Comparison of ENCODE assay signal across 9 cellular contexts in the genomic region with DNA sequence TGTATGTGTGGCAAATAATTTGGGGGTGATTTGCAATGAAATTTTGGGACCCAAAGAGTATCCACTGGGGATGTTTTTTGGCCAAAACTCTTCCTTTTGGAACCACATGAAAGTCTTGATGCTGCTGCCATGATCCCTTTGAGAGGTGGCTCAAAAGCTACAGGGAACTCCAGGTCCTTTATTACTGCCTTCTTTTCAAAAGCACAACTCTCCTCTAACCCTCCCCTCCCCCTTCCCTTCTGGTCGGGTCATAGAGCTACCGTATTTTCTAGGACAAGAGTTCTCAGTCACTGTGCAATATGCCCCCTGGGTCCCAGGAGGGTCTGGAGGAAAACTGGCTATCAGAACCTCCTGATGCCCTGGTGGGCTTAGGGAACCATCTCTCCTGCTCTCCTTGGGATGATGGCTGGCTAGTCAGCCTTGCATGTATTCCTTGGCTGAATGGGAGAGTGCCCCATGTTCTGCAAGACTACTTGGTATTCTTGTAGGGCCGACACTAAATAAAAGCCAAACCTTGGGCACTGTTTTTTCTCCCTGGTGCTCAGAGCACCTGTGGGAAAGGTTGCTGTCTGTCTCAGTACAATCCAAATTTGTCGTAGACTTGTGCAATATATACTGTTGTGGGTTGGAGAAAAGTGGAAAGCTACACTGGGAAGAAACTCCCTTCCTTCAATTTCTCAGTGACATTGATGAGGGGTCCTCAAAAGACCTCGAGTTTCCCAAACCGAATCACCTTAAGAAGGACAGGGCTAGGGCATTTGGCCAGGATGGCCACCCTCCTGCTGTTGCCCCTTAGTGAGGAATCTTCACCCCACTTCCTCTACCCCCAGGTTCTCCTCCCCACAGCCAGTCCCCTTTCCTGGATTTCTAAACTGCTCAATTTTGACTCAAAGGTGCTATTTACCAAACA. TPM values are rescaled to one million over a fixed set of nuclear protein-coding genes. Genes with fewer than 3 reads are reported as not detected.
A peak's percentile ranks its signal among the peaks of the same experiment; 100 is the strongest.
DNase-seq lines count a peak whose midpoint lies in the region; TF ChIP-seq lines count a peak whose summit lies in the region.
"Had no signal": no experiment of that assay in that cellular context is flagged by ENCODE, and none has a peak within 500 bp of the region (broad histone marks: within the 10 kb centered on the region; RNA-seq: fewer than 3 reads in every experiment).

No MANE protein-coding gene starts in this region.

- H3K4me3 ChIP-seq in A673 (ENCODE audit: low read depth, low read length, poor library complexity, severe bottlenecking) (peak overlapping the region; percentile 13), HUES64 (ENCODE audit: low read length) (peak overlapping the region; percentile 25), mammary epithelial cell (replicated peaks in 1 of 3; ENCODE audit: insufficient read depth in 1 of 3, low read depth in 2 of 3, low read length in 3 of 3) (peak overlapping the region; percentile 86 to 94 (median 93)), muscle layer of duodenum (ENCODE audit: low read depth in 1 of 2, low read length in 2 of 2) (peak overlapping the region; percentile 90 to 98)

- H2AFZ ChIP-seq in mammary epithelial cell (ENCODE audit: low read depth, low read length), result no peak overlapping the region

- no peak for TF ChIP-seq CTCF in A673 (conservative IDR thresholded peaks at IDR 0.05; ENCODE audit: low read depth, low read length)
- TF ChIP-seq CTCF in mammary epithelial cell (conservative IDR thresholded peaks at IDR 0.05 in 1 of 2, IDR thresholded peaks at IDR 0.05 in 1 of 2; ENCODE audit: extremely low read depth in 1 of 2, insufficient read depth in 1 of 2, low read depth in 1 of 2, low read length in 2 of 2), result no peak

- H3K9me3 ChIP-seq in A673 (ENCODE audit: low read depth, low read length, poor library complexity, severe bottlenecking) (no peaks in the 10 kb centered on the region), HUES64 (ENCODE audit: insufficient read depth, low read depth, low read length) (no peaks in the 10 kb centered on the region), mammary epithelial cell (replicated peaks; ENCODE audit: insufficient read depth, low read length) (no peaks in the 10 kb centered on the region), muscle layer of duodenum (ENCODE audit: control insufficient read depth in 1 of 2, low read length in 2 of 2) (no peaks in the 10 kb centered on the region)

- H3K27me3 ChIP-seq in A673 (replicated peaks; ENCODE audit: insufficient read depth, low read depth, low read length, poor library complexity), result no peaks in the 10 kb centered on the region
- H3K27me3 ChIP-seq in HUES64 (ENCODE audit: insufficient read depth, low read length), result peaks cover 91% of the 10 kb centered on the region
- no peaks in the 10 kb centered on the region for H3K27me3 ChIP-seq in mammary epithelial cell (ENCODE audit: insufficient read depth, low read length)
- no peaks in the 10 kb centered on the region for H3K27me3 ChIP-seq in muscle layer of duodenum (ENCODE audit: low read depth, low read length)

- 39% methylated on average over 6 of the region's 6 CpGs for WGBS in HUES64
- WGBS in mammary epithelial cell (ENCODE audit: low coverage, missing lambda C conversion rate), result 70% methylated on average over 6 of the region's 6 CpGs

- dilution Hi-C loops in mammary epithelial cell (cut with HindIII; ENCODE audit: low sequenced_read_pairs), result no loop called here

- H3K4me2 ChIP-seq in mammary epithelial cell (ENCODE audit: insufficient read depth, low read depth, low read length), result peak overlapping the region; percentile 99

- H3K4me1 ChIP-seq in A673 (ENCODE audit: insufficient read depth, low read length, poor library complexity, severe bottlenecking) (peaks cover 18% of the 10 kb centered on the region), HUES64 (ENCODE audit: insufficient read depth, low read length) (peaks cover 27% of the 10 kb centered on the region), mammary epithelial cell (ENCODE audit: insufficient read depth, low read length) (peaks cover 34% of the 10 kb centered on the region), muscle layer of duodenum (ENCODE audit: control insufficient read depth in 1 of 2, insufficient read depth in 2 of 2, low read length in 2 of 2) (peaks cover 13 to 27% of the 10 kb centered on the region in 2 donors)

- DNase-seq in A673 (ENCODE audit: low spot score), result no peak
- DNase-seq in mammary epithelial cell, result no peak
- DNase-seq in DMS53 (lab: John Stamatoyannopoulos, UW), result no peak
- DNase-seq in NCI-H446 (lab: John Stamatoyannopoulos, UW), result no peak
- no peak for DNase-seq in NOMO-1 treated with DMSO at 0.1 percent for 48 hours (lab: John Stamatoyannopoulos, UW; ENCODE audit: unreplicated experiment)
- DNase-seq in G401 (ENCODE audit: low spot score), result no peak

- H3K36me3 ChIP-seq in A673 (ENCODE audit: insufficient read depth, low read length, poor library complexity, severe bottlenecking) (no peaks in the 10 kb centered on the region), HUES64 (ENCODE audit: insufficient read depth, low read length) (no peaks in the 10 kb centered on the region), mammary epithelial cell (ENCODE audit: insufficient read depth, low read length) (peaks cover 13% of the 10 kb centered on the region), muscle layer of duodenum (ENCODE audit: control insufficient read depth in 1 of 2, insufficient read depth in 2 of 2, low read length in 2 of 2) (peaks cover 17 to 20% of the 10 kb centered on the region in 2 donors)

- H4K20me1 ChIP-seq in mammary epithelial cell (ENCODE audit: insufficient read depth, low read length), result no peaks in the 10 kb centered on the region

- POLR2A ChIA-PET in A673 (lab: Charles Lee; ENCODE audit: low non-redundant PET), result interaction anchor here (1.2 kb wide), 1 partner anchor 14 kb away, joined by 4 read pairs; no protein-coding TSS in a partner anchor

- H3K79me2 ChIP-seq in mammary epithelial cell (ENCODE audit: insufficient read depth, low read length), result peaks cover 52% of the 10 kb centered on the region

- CTCF ChIA-PET in A673 (lab: Charles Lee), result no interaction called here
- CTCF ChIA-PET in mammary epithelial cell (lab: Charles Lee; ENCODE audit: low non-redundant PET), result no interaction called here

- intact Hi-C loops in A673 (cut with micrococcal nuclease; ENCODE audit: unreplicated experiment), result no loop called here
- intact Hi-C loops in mammary epithelial cell (cut with micrococcal nuclease), result no loop called here

- in situ Hi-C loops in mammary epithelial cell (cut with MboI; ENCODE audit: low sequenced_read_pairs in 2 of 2), result no loop called here
- in situ Hi-C loops in G401 (cut with HindIII; ENCODE audit: low sequenced_read_pairs), result no loop called here

- H3K27ac ChIP-seq in A673 (ENCODE audit: low read depth, low read length, poor library complexity, severe bottlenecking) (no peak overlapping the region), HUES64 (ENCODE audit: low read depth, low read length) (no peak overlapping the region; the same call in 1 of the 2 replicates), mammary epithelial cell (ENCODE audit: insufficient read depth, low read depth, low read length) (no peak overlapping the region), muscle layer of duodenum (ENCODE audit: low read length) (peak overlapping the region; percentile 90)

- H3K9ac ChIP-seq in HUES64 (ENCODE audit: low read depth, low read length) (no peak overlapping the region), mammary epithelial cell (ENCODE audit: insufficient read depth, low read length) (no peak overlapping the region)

- no TSS peak for BruUV-seq in A673 (replicated peaks; lab: Mats Ljungman, UMichigan)
- BruUV-seq in mammary epithelial cell (replicated peaks; lab: Mats Ljungman, UMichigan), result no TSS peak

RNA-seq across cellular contexts. Expression of a gene that starts 3.1 kb away (rescaled TPM):
- total RNA-seq in A673 (2021), result 8.5 and 9.3 TPM in 2 replicates
- polyA plus RNA-seq in HUES64 (2013, experiment 1 of 2), result 11.1 TPM
- 15.4 TPM for polyA plus RNA-seq in HUES64 (2013, experiment 2 of 2)
- total RNA-seq in mammary epithelial cell, result 100 to 1,000 TPM in 1 of 2 donors, 10 to 100 TPM in 1; 74.8 to 107 TPM
- polyA plus RNA-seq in mammary epithelial cell, result 47.2 TPM
- 57.2 TPM for polyA minus RNA-seq in mammary epithelial cell
- total RNA-seq in G401 (2014; rRNA removed; shearing (Covaris generic)), result 12.7 and 15.2 TPM in 2 replicates

RNA-seq across cellular contexts. Expression of a gene that starts 42.5 kb away (rescaled TPM):
- 0.35 and 0.69 TPM in 2 replicates for total RNA-seq in A673 (2021)
- 0.60 TPM for polyA plus RNA-seq in HUES64 (2013, experiment 1 of 2)
- 0.63 TPM for polyA plus RNA-seq in HUES64 (2013, experiment 2 of 2)
- total RNA-seq in mammary epithelial cell, result 1 to 10 TPM in 1 of 2 donors, not detected in 1; 1.5 TPM
- not detected for polyA plus RNA-seq in mammary epithelial cell
- polyA minus RNA-seq in mammary epithelial cell, result not detected
- total RNA-seq in G401 (2014; rRNA removed; shearing (Covaris generic)), result not detected in 2 replicates
- total RNA-seq: HT1080 had no signal

Comparison
In these comparisons a context has a peak if more than half of its experiments do, and no peak if none do; other contexts are left out.
1. H3K4me3 ChIP-seq: peak in every context shown above with its lines; median percentile 94 in muscle layer of duodenum; 93 in mammary epithelial cell; 25 in HUES64; 13 in A673.